Comparison of ENCODE assay signal across 2 cellular contexts in genomic region chr3:51941447-51941797, GRCh38.
TF ChIP-seq lines count a peak whose summit lies in the region.

No MANE protein-coding gene starts in this region.

TF ChIP-seq in SK-N-SH, 30 proteins besides CTCF, POLR2A, EP300 and RAD21 (continued from another document):
- TF ChIP-seq USF2 (IDR thresholded peaks at IDR 0.05; ENCODE audit: borderline replicate concordance, low read depth, low read length) = no peak
- TF ChIP-seq CHD2 (IDR thresholded peaks at IDR 0.05; ENCODE audit: low read length, partially characterized antibody) = no peak
- TF ChIP-seq FOXJ3 (CRISPR knock-in tag; IDR thresholded peaks at IDR 0.05) = no peak
- no peak for TF ChIP-seq SMC3 (IDR thresholded peaks at IDR 0.05; ENCODE audit: low read depth, low read length)
- no peak for TF ChIP-seq GATA2 (CRISPR knock-in tag; IDR thresholded peaks at IDR 0.05)
- TF ChIP-seq MXI1 (IDR thresholded peaks at IDR 0.05; ENCODE audit: low read depth, low read length) = no peak
- no peak for TF ChIP-seq POLR2AphosphoS5 (IDR thresholded peaks at IDR 0.05; ENCODE audit: low read depth, low read length)
- TF ChIP-seq REST (IDR thresholded peaks at IDR 0.05; ENCODE audit: low read depth, low read length) = no peak

TF ChIP-seq in SK-N-SH treated with all-trans-retinoic acid at 6 μM for 48 hours, 23 proteins besides CTCF, POLR2A, EP300 and RAD21 (continued from another document):
- TF ChIP-seq ZNF565 (CRISPR knock-in tag; conservative IDR thresholded peaks at IDR 0.05; ENCODE audit: low read depth) (no peak), OSR1 (CRISPR knock-in tag; IDR thresholded peaks at IDR 0.05) (no peak), ZNF8 (CRISPR knock-in tag; IDR thresholded peaks at IDR 0.05) (no peak), PPARA (CRISPR knock-in tag; IDR thresholded peaks at IDR 0.05; ENCODE audit: borderline replicate concordance) (no peak), ARNTL (CRISPR knock-in tag; IDR thresholded peaks at IDR 0.05; ENCODE audit: borderline replicate concordance, low read depth) (no peak), BACH2 (CRISPR knock-in tag; IDR thresholded peaks at IDR 0.05; ENCODE audit: borderline replicate concordance) (no peak), ISL1 (CRISPR knock-in tag; IDR thresholded peaks at IDR 0.05) (no peak), ZC3H10 (CRISPR knock-in tag; IDR thresholded peaks at IDR 0.05) (no peak), PATZ1 (CRISPR knock-in tag; IDR thresholded peaks at IDR 0.05; ENCODE audit: borderline replicate concordance) (no peak), ESRRG (CRISPR knock-in tag; IDR thresholded peaks at IDR 0.05) (no peak), ZFP3 (CRISPR knock-in tag; IDR thresholded peaks at IDR 0.05) (no peak), CREB5 (CRISPR knock-in tag; IDR thresholded peaks at IDR 0.05; ENCODE audit: low read depth) (no peak), TCF4 (CRISPR knock-in tag; IDR thresholded peaks at IDR 0.05; ENCODE audit: borderline replicate concordance) (no peak), GLIS3 (CRISPR knock-in tag; IDR thresholded peaks at IDR 0.05) (no peak), POU6F1 (CRISPR knock-in tag; IDR thresholded peaks at IDR 0.05; ENCODE audit: borderline replicate concordance, low read depth) (no peak)
